ENCODE assay signal across 8 cellular contexts in genomic region chr21:46228345-46229051, GRCh38. TPM values are rescaled to one million over a fixed set of nuclear protein-coding genes. Genes with fewer than 3 reads are reported as not detected.
DNase-seq lines count a peak whose midpoint lies in the region; ATAC-seq lines count a peak whose summit lies in the region.

TSS of gene LSS (minus strand) at chr21:46228774. CDS start at chr21:46228745, 29 bp downstream.

- no peaks in the 10 kb centered on the region for H3K9me3 Mint-ChIP-seq in immature natural killer cell

- peak within 1 kb of the TSS; percentile 89 for H3K27ac ChIP-seq in caudate nucleus (ENCODE audit: low read depth, low read length)

- peaks cover 60 to 79% of the 10 kb centered on the region in 2 donors for H3K4me1 Mint-ChIP-seq in immature natural killer cell

- H3K36me3 Mint-ChIP-seq in immature natural killer cell = peaks cover 0 to 12% (median 4%) of the 10 kb centered on the region in 3 donors

- H3K27ac Mint-ChIP-seq in immature natural killer cell = peak within 1 kb of the TSS; percentile 79 to 95 (median 92)

- DNase-seq in AG08395 (ENCODE audit: low spot score) (peak; percentile 100), NCI-H345 treated with DMSO at 0.1 percent for 48 hours (lab: John Stamatoyannopoulos, UW; ENCODE audit: unreplicated experiment) (peak; percentile 95), caudate nucleus (lab: John Stamatoyannopoulos, UW) (peak; percentile 53 to 99 (median 95)), immature natural killer cell (peak; percentile 97 to 98 (median 97)), smooth muscle cell of the brain vasculature (ENCODE audit: low read depth, low spot score) (peak; percentile 99)
- peak; percentile 94 to 99 (median 97) for DNase-seq in activated CD4-positive, CD25-positive, alpha-beta regulatory T cell (lab: John Stamatoyannopoulos, UW)

- ATAC-seq in GM19025 (IDR thresholded peaks at IDR 0.05; ENCODE audit: low read depth, unreplicated experiment) (peak; percentile 82), HG03280 (IDR thresholded peaks at IDR 0.05; ENCODE audit: unreplicated experiment) (peak; percentile 88)

- H3K4me3 Mint-ChIP-seq in immature natural killer cell = peak within 1 kb of the TSS; percentile 82 to 96 (median 94)

- H3K27me3 Mint-ChIP-seq in immature natural killer cell (ENCODE audit: low read depth in 3 of 3) = peaks cover 0 to 13% (median 2%) of the 10 kb centered on the region in 3 donors

RNA-seq across cellular contexts. Expression of gene LSS, which starts in this region (rescaled TPM):
- polyA plus RNA-seq in immature natural killer cell = 10 to 100 TPM; 11.3 to 26.2 (median 13.9) TPM

Comparison
In these comparisons a context has a peak if more than half of its experiments do, and no peak if none do; other contexts are left out.
1. Peak in every context shown above with its lines: DNase-seq, ATAC-seq and H3K27ac ChIP-seq.